In the genomic region with DNA sequence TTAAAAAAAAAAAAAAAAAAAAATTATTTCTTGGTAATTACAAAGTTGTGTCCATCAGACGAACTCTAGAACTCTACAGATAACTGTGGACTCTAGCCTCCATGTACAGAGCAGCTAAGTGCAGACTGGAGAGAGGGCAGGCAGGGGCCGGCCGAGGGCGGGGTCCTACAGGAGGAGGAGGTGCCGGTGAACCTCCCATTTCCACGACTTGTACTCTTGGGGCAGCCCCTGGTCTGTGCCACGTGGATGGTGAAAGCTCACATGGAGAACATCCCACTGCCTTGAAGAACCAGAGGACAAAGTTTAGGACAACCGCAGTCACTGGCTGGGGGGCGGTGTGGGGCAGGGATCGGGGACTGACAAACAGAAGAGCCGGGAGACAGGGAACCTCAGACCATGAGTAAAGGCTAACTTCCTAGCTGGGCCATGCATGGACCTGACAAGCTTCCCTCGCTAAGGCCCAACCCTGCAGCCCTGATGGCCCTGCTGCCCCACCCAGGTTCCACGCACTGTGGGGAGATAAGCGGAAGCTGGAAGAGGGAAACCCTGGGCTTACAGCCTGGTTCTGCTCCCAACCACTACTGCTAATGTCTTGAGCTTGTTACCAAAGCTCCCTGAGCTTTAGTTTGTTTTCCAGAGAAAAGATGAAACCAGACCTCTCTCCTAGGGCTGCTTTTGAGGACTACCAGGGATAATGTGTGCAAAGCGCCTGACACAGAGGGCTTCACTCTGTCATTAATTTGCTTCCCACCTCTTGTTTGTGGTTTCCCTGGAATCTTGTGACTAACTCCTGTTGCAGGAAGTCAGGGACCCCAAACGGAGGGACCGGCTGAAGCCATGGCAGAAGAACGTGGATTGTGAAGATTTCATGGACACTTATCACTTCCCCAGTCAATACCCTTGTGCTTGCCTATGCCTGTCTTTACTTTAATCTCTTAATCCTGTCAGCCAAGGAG, we compare ENCODE assay signal across 11 cellular contexts.
"Had no signal": no experiment of that assay in that cellular context is flagged by ENCODE, and none has a peak within 500 bp of the region (broad histone marks: within the 10 kb centered on the region; RNA-seq: fewer than 3 reads in every experiment).

No MANE protein-coding gene starts in this region.

- DNase-seq: activated gamma-delta T cell had no signal

- H3K9me3 ChIP-seq: ascending aorta, gastroesophageal sphincter, psoas muscle, thoracic aorta, uterus had no signal

- H3K4me3 ChIP-seq: cardiac muscle cell, hepatocyte had no signal

- H3K4me1 ChIP-seq: parathyroid adenoma, psoas muscle, uterus had no signal

- H3K27ac ChIP-seq: ascending aorta, cardiac muscle cell, coronary artery, hepatocyte, parathyroid adenoma, psoas muscle, thoracic aorta had no signal

- H3K36me3 ChIP-seq: ascending aorta, cardiac muscle cell, gastroesophageal sphincter, spleen, thoracic aorta, uterus had no signal

- H3K27me3 ChIP-seq: ascending aorta, cardiac muscle cell, uterus had no signal
